Comparison of ENCODE assay signal across 10 cellular contexts in genomic region chr7:100629117-100629711, GRCh38. TPM values are rescaled to one million over a fixed set of nuclear protein-coding genes. Genes with fewer than 3 reads are reported as not detected.
DNase-seq lines count a peak whose midpoint lies in the region; ATAC-seq, FAIRE-seq and TF ChIP-seq lines count a peak whose summit lies in the region.
"Had no signal": no experiment of that assay in that cellular context is flagged by ENCODE, and none has a peak within 500 bp of the region (broad histone marks: within the 10 kb centered on the region; RNA-seq: fewer than 3 reads in every experiment).

No MANE protein-coding gene starts in this region.

- H3K27me3 Mint-ChIP-seq in CD14-positive monocyte (ENCODE audit: low read depth in 3 of 3) = peaks cover 15 to 41% (median 39%) of the 10 kb centered on the region in 3 donors
- H3K27me3 Mint-ChIP-seq: activated naive CD4-positive, alpha-beta T cell treated with anti-CD3 and anti-CD28 coated beads, Interleukin-2, amount 50 U/mL, for 24 hours had no signal

- peak; percentile 53 for TF ChIP-seq RAD21 in SK-N-SH (IDR thresholded peaks at IDR 0.05; ENCODE audit: low read length)

- H3K9me3 ChIP-seq in SK-N-SH = no peaks in the 10 kb centered on the region
- H3K9me3 ChIP-seq in uterus = no peaks in the 10 kb centered on the region
- H3K9me3 ChIP-seq: neutrophil had no signal

- H3K4me3 ChIP-seq in SK-N-SH (ENCODE audit: low read depth in 2 of 2, low read length in 1 of 2) (no peak overlapping the region), uterus (no peak overlapping the region)

- intact Hi-C loops in CD14-positive monocyte (cut with micrococcal nuclease) = no loop called here
- intact Hi-C loops in uterus (cut with DNase I; ENCODE audit: low total_unique reads) = no loop called here

- DNase-seq in CD14-positive monocyte (ENCODE audit: low spot score) (peak; percentile 59), H54 (ENCODE audit: insufficient read length, low spot score) (peak; percentile 70), SK-N-SH (peak; percentile 86), foreskin melanocyte (peak; percentile 32), germinal center (ENCODE audit: low spot score) (no peak), uterus (no peak), globus pallidus (ENCODE audit: low spot score) (no peak)

- H3K9ac ChIP-seq in SK-N-SH = no peak overlapping the region

- no peak for TF ChIP-seq EP300 in SK-N-SH (IDR thresholded peaks at IDR 0.05; ENCODE audit: borderline replicate concordance in 1 of 2, low read depth in 1 of 2, low read length in 1 of 2)

- H3K36me3 Mint-ChIP-seq in CD14-positive monocyte = no peaks in the 10 kb centered on the region
- H3K36me3 Mint-ChIP-seq: activated naive CD4-positive, alpha-beta T cell treated with anti-CD3 and anti-CD28 coated beads, Interleukin-2, amount 50 U/mL, for 24 hours had no signal

- no peaks in the 10 kb centered on the region for H3K79me2 ChIP-seq in SK-N-SH (ENCODE audit: insufficient read depth)

- no peak for ATAC-seq in GM18909 (IDR thresholded peaks at IDR 0.05; ENCODE audit: poor library complexity, unreplicated experiment)

- CTCF ChIA-PET in SK-N-SH (lab: Yijun Ruan, JAX) = interaction anchor here (0.9 to 9.0 kb wide), 20 partner anchors 9 to 96 kb away, joined by 3 to 101 read pairs (median 4); partner anchors contain the start of genes ACTL6B, EPO, GNB2 and MOSPD3

- H3K9me3 Mint-ChIP-seq in CD14-positive monocyte = peaks cover 0 to 7% (median 0%) of the 10 kb centered on the region in 7 donors
- H3K9me3 Mint-ChIP-seq: activated naive CD4-positive, alpha-beta T cell treated with anti-CD3 and anti-CD28 coated beads, Interleukin-2, amount 50 U/mL, for 24 hours had no signal

- H3K27ac Mint-ChIP-seq in CD14-positive monocyte = peak overlapping the region in 1 of 7 donors; percentile 53

- H3K27ac ChIP-seq in SK-N-SH (ENCODE audit: low read depth in 2 of 2, low read length in 1 of 2) (no peak overlapping the region), uterus (no peak overlapping the region)
- H3K27ac ChIP-seq: neutrophil had no signal

- 72% methylated on average over 11 of the region's 11 CpGs for WGBS in SK-N-SH (ENCODE audit: low lambda C conversion rate)

- H3K4me1 Mint-ChIP-seq in CD14-positive monocyte = peaks cover 21% of the 10 kb centered on the region

- H3K4me1 ChIP-seq in SK-N-SH (ENCODE audit: control insufficient read depth in 1 of 2, insufficient read depth in 2 of 2, low read depth in 1 of 2, low read length in 1 of 2) = peaks cover 6 to 16% of the 10 kb centered on the region in 2 experiments; a peak in 1 of 4 replicates
- peaks cover 0 to 4% of the 10 kb centered on the region in 2 donors for H3K4me1 ChIP-seq in uterus

- POLR2A ChIA-PET in SK-N-SH (lab: Yijun Ruan, JAX) = interaction anchor here (0.5 to 1.3 kb wide), 5 partner anchors 16 to 51 kb away, joined by 3 read pairs; no protein-coding TSS in a partner anchor

- H2AFZ ChIP-seq in SK-N-SH (ENCODE audit: low read depth) = no peak overlapping the region

- no peaks in the 10 kb centered on the region for H3K9me2 ChIP-seq in SK-N-SH

- TF ChIP-seq POLR2A in H54 (IDR thresholded peaks at IDR 0.05; ENCODE audit: low read depth, low read length) = no peak
- no peak for TF ChIP-seq POLR2A in uterus (IDR thresholded peaks at IDR 0.05)

- H4K20me1 ChIP-seq in SK-N-SH (ENCODE audit: insufficient read depth) = no peaks in the 10 kb centered on the region

- H3K36me3 ChIP-seq in SK-N-SH (replicated peaks in 1 of 2; ENCODE audit: control insufficient read depth in 1 of 2, insufficient read depth in 2 of 2, low read length in 1 of 2) = no peaks in the 10 kb centered on the region
- no peaks in the 10 kb centered on the region for H3K36me3 ChIP-seq in uterus
- H3K36me3 ChIP-seq: neutrophil had no signal

- TF ChIP-seq CTCF in CD14-positive monocyte (IDR thresholded peaks at IDR 0.05) (peak; percentile 44), SK-N-SH (IDR thresholded peaks at IDR 0.05) (peak; percentile 56), uterus (IDR thresholded peaks at IDR 0.05) (no peak)

- no peak overlapping the region for H3K4me2 ChIP-seq in SK-N-SH

- H3K27me3 ChIP-seq in SK-N-SH (ENCODE audit: insufficient read depth) (no peaks in the 10 kb centered on the region), uterus (peaks cover 0 to 3% of the 10 kb centered on the region in 2 donors)

- peaks cover 13% of the 10 kb centered on the region for H3F3A ChIP-seq in SK-N-SH (replicated peaks; ENCODE audit: insufficient read depth)

- no peak overlapping the region for H3K4me3 Mint-ChIP-seq in CD14-positive monocyte

- FAIRE-seq in H54 (lab: Jason Lieb, UNC) = no peak

TF ChIP-seq in SK-N-SH, 30 proteins besides CTCF, POLR2A, EP300 and RAD21:
- TF ChIP-seq SMC3 (IDR thresholded peaks at IDR 0.05; ENCODE audit: low read depth, low read length) (0 out of 2 replicates have a peak, but pooled peaks have one; percentile 12), TAF1 (IDR thresholded peaks at IDR 0.05; ENCODE audit: borderline replicate concordance, low read depth, low read length) (no peak)

RNA-seq across cellular contexts. Expression of gene TFR2, which starts 12.1 kb away (rescaled TPM):
- polyA plus RNA-seq in CD14-positive monocyte (under 1 TPM in 1 of 2 donors, not detected in 1; 0.79 TPM), SK-N-SH (2012; rRNA removed) (0.30 and 0.32 TPM in 2 replicates)
- 0.13 and 0.33 TPM in 2 replicates for polyA plus RNA-seq in SK-N-SH (2012; cell fraction: cytosol; rRNA removed)
- polyA plus RNA-seq in SK-N-SH (2012; cell fraction: nucleus; rRNA removed) = 1.5 TPM in 2 replicates
- 1 to 10 TPM in 1 of 4 donors, under 1 TPM in 1, not detected in 2; 0.43 to 2.0 TPM for total RNA-seq in uterus

RNA-seq across cellular contexts. Expression of gene MOSPD3, which starts 16.9 kb away (rescaled TPM):
- 10 to 100 TPM; 12.7 to 13.3 TPM for polyA plus RNA-seq in CD14-positive monocyte
- polyA plus RNA-seq in SK-N-SH (2012; rRNA removed) = 30.0 and 61.7 TPM in 2 replicates
- 23.2 and 36.6 TPM in 2 replicates for polyA plus RNA-seq in SK-N-SH (2012; cell fraction: cytosol; rRNA removed)
- polyA plus RNA-seq in SK-N-SH (2012; cell fraction: nucleus; rRNA removed) = 81.3 and 91.3 TPM in 2 replicates
- total RNA-seq in uterus = 10 to 100 TPM in 2 of 4 donors, 1 to 10 TPM in 2; 1.3 to 35.3 (median 15.1) TPM

RNA-seq across cellular contexts. Expression of gene ACTL6B, which starts 27.0 kb away (rescaled TPM):
- polyA plus RNA-seq in CD14-positive monocyte = not detected
- polyA plus RNA-seq in SK-N-SH (2012; rRNA removed) = 0.67 and 0.93 TPM in 2 replicates
- polyA plus RNA-seq in SK-N-SH (2012; cell fraction: cytosol; rRNA removed) = 1.2 and 2.0 TPM in 2 replicates
- polyA plus RNA-seq in SK-N-SH (2012; cell fraction: nucleus; rRNA removed) = 1.3 and 2.2 TPM in 2 replicates
- total RNA-seq in uterus = not detected

RNA-seq across cellular contexts. Expression of gene PCOLCE, which starts 27.1 kb away (rescaled TPM):
- under 1 TPM; 0.18 to 0.58 TPM for polyA plus RNA-seq in CD14-positive monocyte
- polyA plus RNA-seq in SK-N-SH (2012; rRNA removed) = 190 and 448 TPM in 2 replicates
- 153 and 201 TPM in 2 replicates for polyA plus RNA-seq in SK-N-SH (2012; cell fraction: cytosol; rRNA removed)
- polyA plus RNA-seq in SK-N-SH (2012; cell fraction: nucleus; rRNA removed) = 1,146 and 1,459 TPM in 2 replicates
- total RNA-seq in uterus = 100 to 1,000 TPM in 1 of 4 donors, 10 to 100 TPM in 2, 1 to 10 TPM in 1; 6.2 to 151 (median 57.8) TPM

RNA-seq across cellular contexts. Expression of gene FBXO24, which starts 43.1 kb away (rescaled TPM):
- polyA plus RNA-seq in CD14-positive monocyte (under 1 TPM; 0.42 to 0.69 TPM), SK-N-SH (2012; rRNA removed) (0.71 and 0.94 TPM in 2 replicates)
- 0.52 and 0.54 TPM in 2 replicates for polyA plus RNA-seq in SK-N-SH (2012; cell fraction: cytosol; rRNA removed)
- polyA plus RNA-seq in SK-N-SH (2012; cell fraction: nucleus; rRNA removed) = 3.3 and 3.7 TPM in 2 replicates
- total RNA-seq in uterus = 1 to 10 TPM in 2 of 4 donors, not detected in 2; 2.9 to 4.9 TPM

Comparison
In these comparisons a context has a peak if more than half of its experiments do, and no peak if none do; other contexts are left out.
1. DNase-seq: peak in CD14-positive monocyte (single experiment), H54 (single experiment), SK-N-SH (single experiment) and foreskin melanocyte (single experiment); none in germinal center (single experiment), uterus (0 of 2) and globus pallidus (single experiment).
2. CTCF ChIP-seq: peak in CD14-positive monocyte (single experiment) and SK-N-SH (single experiment); none in uterus (0 of 4).